In genomic region chr11:34809191-34810106, GRCh38 we compare ENCODE assay signal across 1 cellular context.
A peak's percentile ranks its signal among the peaks of the same experiment; 100 is the strongest.
TF ChIP-seq lines count a peak whose summit lies in the region.

No MANE protein-coding gene starts in this region.

TF ChIP-seq in K562, 482 proteins besides CTCF, POLR2A, EP300 and RAD21 (continued from another document and continues in another):
- TF ChIP-seq, protein P1, sequence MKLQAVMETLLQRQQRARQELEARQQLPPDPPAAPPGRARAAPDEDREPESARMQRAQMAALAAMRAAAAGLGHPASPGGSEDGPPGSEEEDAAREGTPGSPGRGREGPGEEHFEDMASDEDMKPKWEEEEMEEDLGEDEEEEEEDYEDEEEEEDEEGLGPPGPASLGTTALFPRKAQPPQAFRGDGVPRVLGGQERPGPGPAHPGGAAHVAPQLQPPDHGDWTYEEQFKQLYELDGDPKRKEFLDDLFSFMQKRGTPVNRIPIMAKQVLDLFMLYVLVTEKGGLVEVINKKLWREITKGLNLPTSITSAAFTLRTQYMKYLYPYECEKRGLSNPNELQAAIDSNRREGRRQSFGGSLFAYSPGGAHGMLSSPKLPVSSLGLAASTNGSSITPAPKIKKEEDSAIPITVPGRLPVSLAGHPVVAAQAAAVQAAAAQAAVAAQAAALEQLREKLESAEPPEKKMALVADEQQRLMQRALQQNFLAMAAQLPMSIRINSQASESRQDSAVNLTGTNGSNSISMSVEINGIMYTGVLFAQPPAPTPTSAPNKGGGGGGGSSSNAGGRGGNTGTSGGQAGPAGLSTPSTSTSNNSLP (IDR thresholded peaks at IDR 0.05; ENCODE audit: borderline replicate concordance, low read depth, low read length), result peak; percentile 63; the same call in 1 of the 2 replicates
- TF ChIP-seq ZEB2 (IDR thresholded peaks at IDR 0.05), result peak; percentile 60; the same call in 1 of the 2 replicates
- no peak for TF ChIP-seq BCOR (IDR thresholded peaks at IDR 0.05)
- TF ChIP-seq KDM1A (IDR thresholded peaks at IDR 0.05), result no peak
- peak in 1 of 2 experiments; percentile 78; a peak in 2 of 4 replicates for TF ChIP-seq ARNT (IDR thresholded peaks at IDR 0.05)
- peak; percentile 51; the same call in 1 of the 2 replicates for TF ChIP-seq MTA1 (IDR thresholded peaks at IDR 0.05; ENCODE audit: borderline replicate concordance)
- TF ChIP-seq HMG20B (CRISPR knock-in tag; IDR thresholded peaks at IDR 0.05), result no peak
- TF ChIP-seq TAF15 (IDR thresholded peaks at IDR 0.05; ENCODE audit: low read depth, low read length), result no peak
- TF ChIP-seq, protein P2, sequence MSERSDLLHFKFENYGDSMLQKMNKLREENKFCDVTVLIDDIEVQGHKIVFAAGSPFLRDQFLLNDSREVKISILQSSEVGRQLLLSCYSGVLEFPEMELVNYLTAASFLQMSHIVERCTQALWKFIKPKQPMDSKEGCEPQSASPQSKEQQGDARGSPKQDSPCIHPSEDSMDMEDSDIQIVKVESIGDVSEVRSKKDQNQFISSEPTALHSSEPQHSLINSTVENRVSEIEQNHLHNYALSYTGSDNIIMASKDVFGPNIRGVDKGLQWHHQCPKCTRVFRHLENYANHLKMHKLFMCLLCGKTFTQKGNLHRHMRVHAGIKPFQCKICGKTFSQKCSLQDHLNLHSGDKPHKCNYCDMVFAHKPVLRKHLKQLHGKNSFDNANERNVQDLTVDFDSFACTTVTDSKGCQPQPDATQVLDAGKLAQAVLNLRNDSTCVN (CRISPR knock-in tag; IDR thresholded peaks at IDR 0.05), result no peak
- no peak for TF ChIP-seq ZFX (CRISPR knock-in tag; IDR thresholded peaks at IDR 0.05)
- peak; percentile 76 for TF ChIP-seq NEUROD1 (IDR thresholded peaks at IDR 0.05; ENCODE audit: borderline replicate concordance, low read depth, low read length, partially characterized antibody)
- TF ChIP-seq TSC22D4 (tag; IDR thresholded peaks at IDR 0.05), result peak; percentile 66; the same call in 1 of the 2 replicates
- TF ChIP-seq KLF1 (tag; IDR thresholded peaks at IDR 0.05), result no peak
- TF ChIP-seq, protein P3, sequence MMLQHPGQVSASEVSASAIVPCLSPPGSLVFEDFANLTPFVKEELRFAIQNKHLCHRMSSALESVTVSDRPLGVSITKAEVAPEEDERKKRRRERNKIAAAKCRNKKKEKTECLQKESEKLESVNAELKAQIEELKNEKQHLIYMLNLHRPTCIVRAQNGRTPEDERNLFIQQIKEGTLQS (IDR thresholded peaks at IDR 0.05), result peak; percentile 97
- TF ChIP-seq, protein P3 (CRISPR knock-in tag; conservative IDR thresholded peaks at IDR 0.05), result no peak
- no peak for TF ChIP-seq SREBF1 (IDR thresholded peaks at IDR 0.05; ENCODE audit: borderline replicate concordance, low read depth, low read length)
- no peak for TF ChIP-seq ZC3H11A (IDR thresholded peaks at IDR 0.05; ENCODE audit: low read depth, low read length)
- peak; percentile 97 for TF ChIP-seq FOSL1 (tag; conservative IDR thresholded peaks at IDR 0.05)
- TF ChIP-seq GTF2F1 (IDR thresholded peaks at IDR 0.05; ENCODE audit: low read depth, low read length), result no peak
- peak; percentile 98 for TF ChIP-seq ETV5 (CRISPR knock-in tag; IDR thresholded peaks at IDR 0.05; ENCODE audit: low read depth)
- peak; percentile 99 for TF ChIP-seq ETV1 (tag; conservative IDR thresholded peaks at IDR 0.05; ENCODE audit: low read depth)
- no peak for TF ChIP-seq SNRNP70 (optimal IDR thresholded peaks at IDR 0.05; ENCODE audit: low read depth, low read length)
- no peak for TF ChIP-seq POU5F1 (IDR thresholded peaks at IDR 0.05; ENCODE audit: borderline replicate concordance, low read depth, low read length, partially characterized antibody)
- TF ChIP-seq ZFP1 (CRISPR knock-in tag; IDR thresholded peaks at IDR 0.05), result peak; percentile 50; the same call in 1 of the 2 replicates
- TF ChIP-seq ZNF174 (CRISPR knock-in tag; IDR thresholded peaks at IDR 0.05), result no peak
- TF ChIP-seq ZNF41 (CRISPR knock-in tag; conservative IDR thresholded peaks at IDR 0.05), result 0 out of 2 replicates have a peak, but pooled peaks have one; percentile 5
- no peak for TF ChIP-seq ZC3H8 (IDR thresholded peaks at IDR 0.05)
- no peak for TF ChIP-seq CREBBP (IDR thresholded peaks at IDR 0.05; ENCODE audit: low read depth, low read length)
- TF ChIP-seq CSDE1 (IDR thresholded peaks at IDR 0.05), result 0 out of 4 replicates have a peak, but pooled peaks of 1 of the 2 experiments have one; percentile 24
- peak; percentile 56 for TF ChIP-seq NFE2L1 (tag; IDR thresholded peaks at IDR 0.05; ENCODE audit: borderline replicate concordance, low read depth)
- no peak for TF ChIP-seq ZNF75A (CRISPR knock-in tag; IDR thresholded peaks at IDR 0.05)
- TF ChIP-seq, protein P4, sequence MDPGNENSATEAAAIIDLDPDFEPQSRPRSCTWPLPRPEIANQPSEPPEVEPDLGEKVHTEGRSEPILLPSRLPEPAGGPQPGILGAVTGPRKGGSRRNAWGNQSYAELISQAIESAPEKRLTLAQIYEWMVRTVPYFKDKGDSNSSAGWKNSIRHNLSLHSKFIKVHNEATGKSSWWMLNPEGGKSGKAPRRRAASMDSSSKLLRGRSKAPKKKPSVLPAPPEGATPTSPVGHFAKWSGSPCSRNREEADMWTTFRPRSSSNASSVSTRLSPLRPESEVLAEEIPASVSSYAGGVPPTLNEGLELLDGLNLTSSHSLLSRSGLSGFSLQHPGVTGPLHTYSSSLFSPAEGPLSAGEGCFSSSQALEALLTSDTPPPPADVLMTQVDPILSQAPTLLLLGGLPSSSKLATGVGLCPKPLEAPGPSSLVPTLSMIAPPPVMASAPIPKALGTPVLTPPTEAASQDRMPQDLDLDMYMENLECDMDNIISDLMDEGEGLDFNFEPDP (CRISPR knock-in tag; IDR thresholded peaks at IDR 0.05), result no peak
- TF ChIP-seq ZNF311 (CRISPR knock-in tag; IDR thresholded peaks at IDR 0.05), result peak; percentile 95
- no peak for TF ChIP-seq NR2F6 (CRISPR knock-in tag; IDR thresholded peaks at IDR 0.05)
- TF ChIP-seq, protein P5, sequence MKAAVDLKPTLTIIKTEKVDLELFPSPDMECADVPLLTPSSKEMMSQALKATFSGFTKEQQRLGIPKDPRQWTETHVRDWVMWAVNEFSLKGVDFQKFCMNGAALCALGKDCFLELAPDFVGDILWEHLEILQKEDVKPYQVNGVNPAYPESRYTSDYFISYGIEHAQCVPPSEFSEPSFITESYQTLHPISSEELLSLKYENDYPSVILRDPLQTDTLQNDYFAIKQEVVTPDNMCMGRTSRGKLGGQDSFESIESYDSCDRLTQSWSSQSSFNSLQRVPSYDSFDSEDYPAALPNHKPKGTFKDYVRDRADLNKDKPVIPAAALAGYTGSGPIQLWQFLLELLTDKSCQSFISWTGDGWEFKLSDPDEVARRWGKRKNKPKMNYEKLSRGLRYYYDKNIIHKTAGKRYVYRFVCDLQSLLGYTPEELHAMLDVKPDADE (conservative IDR thresholded peaks at IDR 0.05; ENCODE audit: control insufficient read depth, low read depth, low read length), result no peak
- TF ChIP-seq ZNF79 (CRISPR knock-in tag; IDR thresholded peaks at IDR 0.05; ENCODE audit: low read depth), result no peak
- no peak for TF ChIP-seq ZBED1 (IDR thresholded peaks at IDR 0.05)
- TF ChIP-seq, protein P6, sequence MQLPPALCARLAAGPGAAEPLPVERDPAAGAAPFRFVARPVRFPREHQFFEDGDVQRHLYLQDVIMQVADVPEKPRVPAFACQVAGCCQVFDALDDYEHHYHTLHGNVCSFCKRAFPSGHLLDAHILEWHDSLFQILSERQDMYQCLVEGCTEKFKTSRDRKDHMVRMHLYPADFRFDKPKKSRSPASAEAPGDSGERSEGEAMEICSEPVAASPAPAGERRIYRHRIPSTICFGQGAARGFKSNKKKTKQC (CRISPR knock-in tag; IDR thresholded peaks at IDR 0.05), result no peak
- TF ChIP-seq SIN3B (IDR thresholded peaks at IDR 0.05; ENCODE audit: low read depth), result no peak
- TF ChIP-seq SETDB1 (IDR thresholded peaks at IDR 0.05; ENCODE audit: low read length), result no peak
- peak; percentile 22; the same call in 1 of the 2 replicates for TF ChIP-seq KLF6 (CRISPR knock-in tag; IDR thresholded peaks at IDR 0.05; ENCODE audit: borderline replicate concordance)
- no peak for TF ChIP-seq ZNF445 (CRISPR knock-in tag; IDR thresholded peaks at IDR 0.05; ENCODE audit: low read depth)
- no peak for TF ChIP-seq RHOXF2B (CRISPR knock-in tag; conservative IDR thresholded peaks at IDR 0.05)
- TF ChIP-seq, protein P7, sequence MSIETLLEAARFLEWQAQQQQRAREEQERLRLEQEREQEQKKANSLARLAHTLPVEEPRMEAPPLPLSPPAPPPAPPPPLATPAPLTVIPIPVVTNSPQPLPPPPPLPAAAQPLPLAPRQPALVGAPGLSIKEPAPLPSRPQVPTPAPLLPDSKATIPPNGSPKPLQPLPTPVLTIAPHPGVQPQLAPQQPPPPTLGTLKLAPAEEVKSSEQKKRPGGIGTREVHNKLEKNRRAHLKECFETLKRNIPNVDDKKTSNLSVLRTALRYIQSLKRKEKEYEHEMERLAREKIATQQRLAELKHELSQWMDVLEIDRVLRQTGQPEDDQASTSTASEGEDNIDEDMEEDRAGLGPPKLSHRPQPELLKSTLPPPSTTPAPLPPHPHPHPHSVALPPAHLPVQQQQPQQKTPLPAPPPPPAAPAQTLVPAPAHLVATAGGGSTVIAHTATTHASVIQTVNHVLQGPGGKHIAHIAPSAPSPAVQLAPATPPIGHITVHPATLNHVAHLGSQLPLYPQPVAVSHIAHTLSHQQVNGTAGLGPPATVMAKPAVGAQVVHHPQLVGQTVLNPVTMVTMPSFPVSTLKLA (conservative IDR thresholded peaks at IDR 0.05), result no peak
- TF ChIP-seq ZNF239 (CRISPR knock-in tag; IDR thresholded peaks at IDR 0.05), result no peak; the same call in 1 of the 2 replicates
- TF ChIP-seq FOXP1 (CRISPR knock-in tag; IDR thresholded peaks at IDR 0.05), result no peak
- TF ChIP-seq POLR2AphosphoS2 (IDR thresholded peaks at IDR 0.05; ENCODE audit: low read length), result no peak
- peak; percentile 83 for TF ChIP-seq SMAD1 (IDR thresholded peaks at IDR 0.05; ENCODE audit: low read depth, low read length, partially characterized antibody)
- no peak for TF ChIP-seq HINFP (tag; conservative IDR thresholded peaks at IDR 0.05; ENCODE audit: low read depth)
- no peak for TF ChIP-seq FOXK1 (CRISPR knock-in tag; IDR thresholded peaks at IDR 0.05; ENCODE audit: borderline replicate concordance)
- TF ChIP-seq TAF7 (tag; IDR thresholded peaks at IDR 0.05), result peak; percentile 68
- no peak for TF ChIP-seq POLR2B (IDR thresholded peaks at IDR 0.05; ENCODE audit: low read depth, partially characterized antibody)
- TF ChIP-seq ADNP (tag; IDR thresholded peaks at IDR 0.05), result peak; percentile 70; the same call in 1 of the 2 replicates
- TF ChIP-seq, protein P8, sequence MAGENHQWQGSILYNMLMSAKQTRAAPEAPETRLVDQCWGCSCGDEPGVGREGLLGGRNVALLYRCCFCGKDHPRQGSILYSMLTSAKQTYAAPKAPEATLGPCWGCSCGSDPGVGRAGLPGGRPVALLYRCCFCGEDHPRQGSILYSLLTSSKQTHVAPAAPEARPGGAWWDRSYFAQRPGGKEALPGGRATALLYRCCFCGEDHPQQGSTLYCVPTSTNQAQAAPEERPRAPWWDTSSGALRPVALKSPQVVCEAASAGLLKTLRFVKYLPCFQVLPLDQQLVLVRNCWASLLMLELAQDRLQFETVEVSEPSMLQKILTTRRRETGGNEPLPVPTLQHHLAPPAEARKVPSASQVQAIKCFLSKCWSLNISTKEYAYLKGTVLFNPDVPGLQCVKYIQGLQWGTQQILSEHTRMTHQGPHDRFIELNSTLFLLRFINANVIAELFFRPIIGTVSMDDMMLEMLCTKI (IDR thresholded peaks at IDR 0.05; ENCODE audit: partially characterized antibody), result no peak
- TF ChIP-seq CHD1 (IDR thresholded peaks at IDR 0.05; ENCODE audit: low read length), result no peak
- TF ChIP-seq MBD1 (CRISPR knock-in tag; IDR thresholded peaks at IDR 0.05), result no peak
- no peak for TF ChIP-seq ZNF77 (CRISPR knock-in tag; IDR thresholded peaks at IDR 0.05)
- peak; percentile 93 for TF ChIP-seq JUND (IDR thresholded peaks at IDR 0.05; ENCODE audit: borderline replicate concordance, low read depth, low read length)
- TF ChIP-seq JUND (tag; IDR thresholded peaks at IDR 0.05; ENCODE audit: borderline replicate concordance, low read depth, low read length), result peak; percentile 81
- no peak for TF ChIP-seq ZNF23 (CRISPR knock-in tag; IDR thresholded peaks at IDR 0.05)
- TF ChIP-seq CBX1 (IDR thresholded peaks at IDR 0.05; ENCODE audit: low read depth), result no peak
